In the genomic region with DNA sequence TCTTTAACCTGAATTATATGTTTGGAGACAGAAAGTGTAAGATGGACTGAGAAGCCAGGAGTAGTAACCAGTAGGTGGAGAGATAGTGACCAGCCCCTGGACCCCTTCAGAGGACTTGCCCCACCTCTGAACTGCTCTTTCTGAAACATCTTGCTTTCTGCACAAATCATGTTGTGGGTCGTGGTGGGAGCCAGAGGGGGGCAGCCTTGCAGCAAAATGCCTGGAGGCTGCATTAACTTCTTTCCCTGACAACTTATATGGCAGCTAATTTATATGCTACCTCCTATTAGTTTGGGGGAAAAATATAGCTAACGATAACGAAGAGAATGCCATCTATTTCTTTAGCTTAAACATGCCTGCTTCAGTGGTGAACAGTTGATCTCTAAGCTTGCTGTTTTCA, we compare ENCODE assay signal across 9 cellular contexts.
DNase-seq lines count a peak whose midpoint lies in the region; ATAC-seq and TF ChIP-seq lines count a peak whose summit lies in the region.
"Had no signal": no experiment of that assay in that cellular context is flagged by ENCODE, and none has a peak within 500 bp of the region (broad histone marks: within the 10 kb centered on the region; RNA-seq: fewer than 3 reads in every experiment).

No MANE protein-coding gene starts in this region.

- H3K9ac ChIP-seq in Karpas-422 (ENCODE audit: low read length): peak overlapping the region; percentile 54

- H4K20me1 ChIP-seq in Karpas-422 (ENCODE audit: insufficient read depth, low read depth, low read length): no peaks in the 10 kb centered on the region

- H2AFZ ChIP-seq in Karpas-422 (ENCODE audit: low read length): peak overlapping the region; percentile 81

- H3K4me3 ChIP-seq in Karpas-422 (ENCODE audit: low read length): peak overlapping the region; percentile 47
- no peak overlapping the region for H3K4me3 ChIP-seq in cardiac muscle cell
- no peak overlapping the region for H3K4me3 ChIP-seq in esophagus squamous epithelium

- DNase-seq in AG20443 (ENCODE audit: low spot score) (peak; percentile 26), Karpas-422 (peak; percentile 78), cardiac muscle cell (ENCODE audit: low read depth in 1 of 2, low spot score in 1 of 2) (peak; percentile 48 to 52), islet precursor cell (no peak), A172 (ENCODE audit: low spot score) (no peak), esophagus squamous epithelium (lab: John Stamatoyannopoulos, UW) (no peak)
- DNase-seq in activated naive CD4-positive, alpha-beta T cell treated with Interleukin-2 at 50 U/mL for 16 hours: no peak
- DNase-seq: NCI-H1105 had no signal

- TF ChIP-seq CTCF in cardiac muscle cell (IDR thresholded peaks at IDR 0.05; ENCODE audit: low read depth, low read length) (peak; percentile 65), esophagus squamous epithelium (IDR thresholded peaks at IDR 0.05) (peak in 1 of 6 experiments; percentile 3)

- peak; percentile 23 for ATAC-seq in GM19395 (IDR thresholded peaks at IDR 0.05; ENCODE audit: unreplicated experiment)

- H3K9me2 ChIP-seq in Karpas-422 (replicated peaks; ENCODE audit: insufficient read depth, low read length): no peaks in the 10 kb centered on the region

- H3K27me3 ChIP-seq in Karpas-422 (ENCODE audit: low read length) (no peaks in the 10 kb centered on the region), cardiac muscle cell (no peaks in the 10 kb centered on the region), esophagus squamous epithelium (no peaks in the 10 kb centered on the region)

- WGBS in esophagus squamous epithelium, 2 donors: 36 to 65% methylated on average over 3 of the region's 3 CpGs

- TF ChIP-seq POLR2A in esophagus squamous epithelium (IDR thresholded peaks at IDR 0.05): no peak

- H3K27ac ChIP-seq in Karpas-422 (ENCODE audit: low read length): peak overlapping the region; percentile 80
- no peak overlapping the region for H3K27ac ChIP-seq in cardiac muscle cell
- H3K27ac ChIP-seq in esophagus squamous epithelium: no peak overlapping the region

- H3K36me3 ChIP-seq in Karpas-422 (ENCODE audit: insufficient read depth, low read length) (no peaks in the 10 kb centered on the region), cardiac muscle cell (no peaks in the 10 kb centered on the region), esophagus squamous epithelium (no peaks in the 10 kb centered on the region)

- intact Hi-C loops in esophagus squamous epithelium (cut with DNase I): no loop called here

- H3K79me2 ChIP-seq in Karpas-422 (ENCODE audit: low read length): no peaks in the 10 kb centered on the region

- H3K9me3 ChIP-seq in Karpas-422 (ENCODE audit: low read length): no peaks in the 10 kb centered on the region
- H3K9me3 ChIP-seq in cardiac muscle cell (ENCODE audit: low read depth): no peaks in the 10 kb centered on the region
- H3K9me3 ChIP-seq in esophagus squamous epithelium: no peaks in the 10 kb centered on the region

- peak overlapping the region; percentile 67 for H3K4me2 ChIP-seq in Karpas-422 (ENCODE audit: low read depth, low read length, poor library complexity, severe bottlenecking)

- H3K4me1 ChIP-seq in Karpas-422 (ENCODE audit: low read length) (peaks cover 33% of the 10 kb centered on the region), cardiac muscle cell (ENCODE audit: low read depth) (no peaks in the 10 kb centered on the region), esophagus squamous epithelium (peaks cover 0 to 23% (median 3%) of the 10 kb centered on the region in 3 donors)

Comparison
In these comparisons a context has a peak if more than half of its experiments do, and no peak if none do; other contexts are left out.
1. DNase-seq: peak in AG20443 (single experiment), Karpas-422 (single experiment) and cardiac muscle cell (2 of 2); none in islet precursor cell (single experiment), A172 (single experiment), activated naive CD4-positive, alpha-beta T cell treated with Interleukin-2 at 50 U/mL for 16 hours (single experiment) and esophagus squamous epithelium (single experiment).